In the genomic region with DNA sequence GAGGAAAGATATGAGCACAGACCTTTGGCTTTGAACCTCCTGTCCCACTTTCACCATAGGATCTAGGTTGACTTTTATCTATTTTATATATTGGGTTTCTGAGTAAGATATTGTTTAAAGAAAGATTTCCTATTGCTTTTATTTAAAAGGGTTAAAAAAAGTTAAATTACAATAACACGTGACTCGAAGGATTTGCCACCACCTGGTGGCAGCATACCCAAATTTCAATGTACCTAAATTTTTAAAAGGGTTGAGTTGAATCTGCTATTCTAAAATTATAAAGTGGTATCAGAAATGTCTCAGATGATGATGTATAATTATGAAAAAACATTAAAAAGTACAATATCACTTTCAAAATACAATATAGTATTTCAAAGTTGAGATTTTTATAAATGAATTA, we compare ENCODE assay signal across 12 cellular contexts.
A peak's percentile ranks its signal among the peaks of the same experiment; 100 is the strongest.
DNase-seq lines count a peak whose midpoint lies in the region; ATAC-seq and TF ChIP-seq lines count a peak whose summit lies in the region.
"Had no signal": no experiment of that assay in that cellular context is flagged by ENCODE, and none has a peak within 500 bp of the region (broad histone marks: within the 10 kb centered on the region; RNA-seq: fewer than 3 reads in every experiment).

No MANE protein-coding gene starts in this region.

- DNase-seq in A172 (ENCODE audit: low spot score) (peak; percentile 14), RPMI8226 (peak; percentile 33), foreskin fibroblast (peak; percentile 3 to 55), iPS-NIHi11 (ENCODE audit: low spot score) (no peak)
- DNase-seq: activated CD4-positive, alpha-beta T cell treated with anti-CD3 and anti-CD28 coated beads for 4 hours; effector memory CD8-positive, alpha-beta T cell; GDM1; NCI-H1092 treated with DMSO at 0.1 percent for 48 hours had no signal

- ATAC-seq in HG02840 (IDR thresholded peaks at IDR 0.05; ENCODE audit: low FRiP score, unreplicated experiment) (no peak), GM19035 (IDR thresholded peaks at IDR 0.05; ENCODE audit: unreplicated experiment) (no peak), HG02852 (IDR thresholded peaks at IDR 0.05; ENCODE audit: unreplicated experiment) (no peak)
- ATAC-seq: effector memory CD8-positive, alpha-beta T cell had no signal

- H3K4me3 ChIP-seq in foreskin fibroblast (ENCODE audit: low read depth in 1 of 2, low read length in 2 of 2), result no peak overlapping the region

- TF ChIP-seq CTCF in GM12873 (IDR thresholded peaks at IDR 0.05; ENCODE audit: insufficient read depth, low read depth, low read length, missing control alignments) (peak; percentile 16), foreskin fibroblast (IDR thresholded peaks at IDR 0.05; ENCODE audit: low read depth, low read length) (peak; percentile 40)
